Comparison of ENCODE assay signal across 1 cellular context in genomic region chr22:31150615-31151014, GRCh38.
TF ChIP-seq lines count a peak whose summit lies in the region.

No MANE protein-coding gene starts in this region.

TF ChIP-seq in SK-N-SH treated with all-trans-retinoic acid at 6 μM for 48 hours, 23 proteins besides CTCF, POLR2A, EP300 and RAD21 (continued from another document):
- TF ChIP-seq CREB5 (CRISPR knock-in tag; IDR thresholded peaks at IDR 0.05; ENCODE audit: low read depth) (no peak), ZFP30 (CRISPR knock-in tag; IDR thresholded peaks at IDR 0.05) (no peak), ESRRG (CRISPR knock-in tag; IDR thresholded peaks at IDR 0.05) (no peak), TOX (CRISPR knock-in tag; IDR thresholded peaks at IDR 0.05; ENCODE audit: borderline replicate concordance) (no peak), ISL1 (CRISPR knock-in tag; IDR thresholded peaks at IDR 0.05) (no peak), ZNF70 (CRISPR knock-in tag; IDR thresholded peaks at IDR 0.05) (no peak), SNAI2 (CRISPR knock-in tag; IDR thresholded peaks at IDR 0.05) (no peak), ZC3H10 (CRISPR knock-in tag; IDR thresholded peaks at IDR 0.05) (no peak), RARB (CRISPR knock-in tag; IDR thresholded peaks at IDR 0.05) (no peak), TCF4 (CRISPR knock-in tag; IDR thresholded peaks at IDR 0.05; ENCODE audit: borderline replicate concordance) (no peak), POU6F1 (CRISPR knock-in tag; IDR thresholded peaks at IDR 0.05; ENCODE audit: borderline replicate concordance, low read depth) (no peak)
TF ChIP-seq in SK-N-SH treated with all-trans-retinoic acid at 6 μM for 48 hours: peak in this region for 0.
